Comparison of ENCODE assay signal across 8 cellular contexts in genomic region chr12:569803-570236, GRCh38.
DNase-seq lines count a peak whose midpoint lies in the region; ATAC-seq and TF ChIP-seq lines count a peak whose summit lies in the region.

No MANE protein-coding gene starts in this region.

- ATAC-seq in GM19463 (IDR thresholded peaks at IDR 0.05; ENCODE audit: unreplicated experiment) (peak; percentile 66), psoas muscle (peak; percentile 68 to 83 (median 78))

- H3K27me3 ChIP-seq in right atrium auricular region (no peaks in the 10 kb centered on the region), psoas muscle (ENCODE audit: insufficient read depth in 3 of 3, low read length in 2 of 3) (no peaks in the 10 kb centered on the region)

- intact Hi-C loops in psoas muscle (cut with DNase I): loop anchor here (1.0 to 10.0 kb wide), 9 partner anchors 181 to 1015 kb away; partner anchors contain the start of genes RAD52 (in 1 of the 2) and WNK1 (in 1 of the 2)

- H3K4me1 ChIP-seq in right atrium auricular region (peaks cover 0 to 35% of the 10 kb centered on the region in 2 donors), psoas muscle (peaks cover 17% of the 10 kb centered on the region)

- H3K27ac ChIP-seq in angular gyrus (ENCODE audit: low read depth, low read length): peak overlapping the region; percentile 50
- H3K27ac ChIP-seq in right atrium auricular region: peak overlapping the region; percentile 94 to 98
- H3K27ac ChIP-seq in psoas muscle: peak overlapping the region; percentile 95

- 0 to 1% (median 1%) methylated on average over 38 to 39 of the region's 39 CpGs for WGBS in psoas muscle, 3 donors

- H3K4me3 ChIP-seq in right atrium auricular region: peak overlapping the region; percentile 54 to 69
- H3K4me3 ChIP-seq in psoas muscle: peak overlapping the region; percentile 79

- DNase-seq in AML-193 (lab: John Stamatoyannopoulos, UW): peak; percentile 54 to 57
- peak; percentile 52 for DNase-seq in MV-4-11 (lab: John Stamatoyannopoulos, UW)
- DNase-seq in T-helper 2 cell: peak; percentile 69 to 81 (median 80)
- peak; percentile 91 for DNase-seq in right atrium auricular region (ENCODE audit: low spot score)
- peak; percentile 93 to 94 for DNase-seq in psoas muscle
- peak; percentile 91 for DNase-seq in ureter (ENCODE audit: low spot score)

- TF ChIP-seq CTCF in right atrium auricular region (IDR thresholded peaks at IDR 0.05) (peak; percentile 89 to 95), psoas muscle (IDR thresholded peaks at IDR 0.05) (peak; percentile 97)

- H3K9me3 ChIP-seq in right atrium auricular region: no peaks in the 10 kb centered on the region
- no peaks in the 10 kb centered on the region for H3K9me3 ChIP-seq in psoas muscle

- no peaks in the 10 kb centered on the region for H3K36me3 ChIP-seq in right atrium auricular region
- H3K36me3 ChIP-seq in psoas muscle (ENCODE audit: insufficient read depth in 1 of 2, low read depth in 1 of 2): no peaks in the 10 kb centered on the region

Comparison
In these comparisons a context has a peak if more than half of its experiments do, and no peak if none do; other contexts are left out.
1. Peak in every context shown above with its lines: DNase-seq, ATAC-seq, H3K4me3 ChIP-seq and H3K27ac ChIP-seq.